10 cellular contexts compared by ENCODE assay signal in genomic region chr2:30979822-30980245, GRCh38.
DNase-seq lines count a peak whose midpoint lies in the region; ATAC-seq and TF ChIP-seq lines count a peak whose summit lies in the region.
"Had no signal": no experiment of that assay in that cellular context is flagged by ENCODE, and none has a peak within 500 bp of the region (broad histone marks: within the 10 kb centered on the region; RNA-seq: fewer than 3 reads in every experiment).

No MANE protein-coding gene starts in this region.

- H3K4me3 ChIP-seq in GM23248 (no peak overlapping the region), fibroblast of the aortic adventitia (ENCODE audit: low read depth, low read length) (no peak overlapping the region)
- H3K4me3 ChIP-seq: skin epidermis had no signal

- no peaks in the 10 kb centered on the region for H3K9me3 ChIP-seq in GM23248 (ENCODE audit: low read depth)

- in situ Hi-C loops in GM23248 (cut with MboI) = no loop called here

- 3% methylated on average over 6 of the region's 6 CpGs for WGBS in GM23248 (ENCODE audit: low coverage in 1 of 2, low lambda C conversion rate in 2 of 2, missing lambda C conversion rate in 2 of 2), 2 experiments

- no peaks in the 10 kb centered on the region for H4K20me1 ChIP-seq in GM23248 (ENCODE audit: insufficient read depth)

- H3K27me3 ChIP-seq in GM23248 (replicated peaks; ENCODE audit: insufficient read depth) = no peaks in the 10 kb centered on the region; the same call in 1 of the 2 replicates

- DNase-seq in GM23248 (peak; percentile 94), RKO (ENCODE audit: low spot score) (peak; percentile 45), fibroblast of the aortic adventitia (ENCODE audit: low read depth) (peak; percentile 62), renal cortical epithelial cell (ENCODE audit: low read depth) (peak; percentile 96), T1000 (lab: John Stamatoyannopoulos, UW) (no peak), NCI-H345 (lab: John Stamatoyannopoulos, UW) (no peak)
- DNase-seq: amygdala had no signal

- H3K9me2 ChIP-seq in GM23248 (ENCODE audit: insufficient read depth) = no peaks in the 10 kb centered on the region

- peak; percentile 26 for TF ChIP-seq CTCF in fibroblast of the aortic adventitia (IDR thresholded peaks at IDR 0.05; ENCODE audit: insufficient read depth, low read length)

- H3K79me2 ChIP-seq in GM23248 (ENCODE audit: insufficient read depth) = no peaks in the 10 kb centered on the region

- H2AFZ ChIP-seq in GM23248 = peak overlapping the region; percentile 11; the same call in 1 of the 2 replicates

- ATAC-seq in HG02970 (IDR thresholded peaks at IDR 0.05; ENCODE audit: low FRiP score, unreplicated experiment) = no peak
- no peak for ATAC-seq in GM19397 (IDR thresholded peaks at IDR 0.05; ENCODE audit: unreplicated experiment)

- peaks cover 8% of the 10 kb centered on the region for H3K4me1 ChIP-seq in GM23248 (ENCODE audit: insufficient read depth)

- H3K9ac ChIP-seq in GM23248 = 0 out of 2 replicates have a peak overlapping the region, but pooled peaks have one; percentile 13

- H3F3A ChIP-seq in GM23248 (ENCODE audit: insufficient read depth) = no peaks in the 10 kb centered on the region

- H3K4me2 ChIP-seq in GM23248 (ENCODE audit: unreplicated experiment) = no peak overlapping the region

- H3K27ac ChIP-seq in GM23248 = no peak overlapping the region
- H3K27ac ChIP-seq: skin epidermis had no signal

- no peaks in the 10 kb centered on the region for H3K36me3 ChIP-seq in GM23248 (ENCODE audit: low read depth)

Comparison
In these comparisons a context has a peak if more than half of its experiments do, and no peak if none do; other contexts are left out.
1. DNase-seq: peak in GM23248 (single experiment), RKO (single experiment), fibroblast of the aortic adventitia (single experiment) and renal cortical epithelial cell (single experiment); none in T1000 (single experiment) and NCI-H345 (single experiment).